1 cellular context compared by ENCODE assay signal in genomic region chr1:16420719-16421118, GRCh38.
TF ChIP-seq lines count a peak whose summit lies in the region.

No MANE protein-coding gene starts in this region.

TF ChIP-seq in HepG2, 621 proteins besides CTCF, POLR2A, EP300 and RAD21 (continued from another document):
- TF ChIP-seq HNRNPH1 (optimal IDR thresholded peaks at IDR 0.05; ENCODE audit: low read depth, low read length) (no peak), ZNF44 (CRISPR knock-in tag; IDR thresholded peaks at IDR 0.05) (no peak), CBX2 (IDR thresholded peaks at IDR 0.05; ENCODE audit: low read depth, low read length) (no peak), CBX2 (CRISPR knock-in tag; IDR thresholded peaks at IDR 0.05; ENCODE audit: low read depth) (no peak), HMGXB3 (CRISPR knock-in tag; IDR thresholded peaks at IDR 0.05; ENCODE audit: borderline replicate concordance) (no peak), SP4 (CRISPR knock-in tag; IDR thresholded peaks at IDR 0.05) (no peak), ATF4 (CRISPR knock-in tag; IDR thresholded peaks at IDR 0.05) (no peak), ZNF570 (CRISPR knock-in tag; IDR thresholded peaks at IDR 0.05; ENCODE audit: borderline replicate concordance) (no peak), TP53 (CRISPR knock-in tag; conservative IDR thresholded peaks at IDR 0.05) (no peak), ZNF343 (CRISPR knock-in tag; IDR thresholded peaks at IDR 0.05) (no peak), SAP130 (CRISPR knock-in tag; IDR thresholded peaks at IDR 0.05; ENCODE audit: low read depth) (no peak), NAIF1 (CRISPR knock-in tag; IDR thresholded peaks at IDR 0.05; ENCODE audit: borderline replicate concordance) (no peak), FOXP1 (IDR thresholded peaks at IDR 0.05) (no peak), FOXP1 (CRISPR knock-in tag; IDR thresholded peaks at IDR 0.05) (no peak), KLF9 (CRISPR knock-in tag; IDR thresholded peaks at IDR 0.05; ENCODE audit: low read depth) (no peak), ZNF281 (CRISPR knock-in tag; IDR thresholded peaks at IDR 0.05; ENCODE audit: borderline replicate concordance) (no peak), GTF3A (CRISPR knock-in tag; conservative IDR thresholded peaks at IDR 0.05) (no peak), ATAD3A (CRISPR knock-in tag; IDR thresholded peaks at IDR 0.05) (no peak), ZNF530 (CRISPR knock-in tag; IDR thresholded peaks at IDR 0.05; ENCODE audit: low read depth) (no peak)
TF ChIP-seq in HepG2: peak in this region for 0.
